Comparison of ENCODE assay signal across 17 cellular contexts in genomic region chr9:137048655-137049543, GRCh38. TPM values are rescaled to one million over a fixed set of nuclear protein-coding genes. Genes with fewer than 3 reads are reported as not detected.
A peak's percentile ranks its signal among the peaks of the same experiment; 100 is the strongest.
DNase-seq lines count a peak whose midpoint lies in the region; ATAC-seq and TF ChIP-seq lines count a peak whose summit lies in the region.
"Had no signal": no experiment of that assay in that cellular context is flagged by ENCODE, and none has a peak within 500 bp of the region (broad histone marks: within the 10 kb centered on the region; RNA-seq: fewer than 3 reads in every experiment).

No MANE protein-coding gene starts in this region.

- H3K27ac Mint-ChIP-seq in GM23338 (no peak overlapping the region), T-helper 17 cell (peak overlapping the region; percentile 78)
- H3K27ac Mint-ChIP-seq: activated CD4-positive, alpha-beta memory T cell treated with anti-CD3 and anti-CD28 coated beads, Interleukin-2, amount 10 ng/mL, durations not matched to agents 7 days and 5 days; T-helper 1 cell treated with Interleukin-12 subunit alpha and Interleukin-12 subunit beta and Interleukin-4 antibody, amounts not matched to agents 30 μg/mL and 1 μg/mL, for 36 hours had no signal

- TF ChIP-seq CTCF in C4-2B (conservative IDR thresholded peaks at IDR 0.05) (no peak), GM23338 (conservative IDR thresholded peaks at IDR 0.05; ENCODE audit: low read depth in 2 of 2) (0 out of 4 replicates have a peak, but pooled peaks of 1 of the 2 experiments have one; percentile 1), left lung (IDR thresholded peaks at IDR 0.05) (no peak), MM.1S (IDR thresholded peaks at IDR 0.05; ENCODE audit: low read length) (no peak)

- H2AFZ ChIP-seq in GM23338 (no peak overlapping the region), MM.1S (ENCODE audit: low read length) (no peak overlapping the region)

- intact Hi-C loops in left lung (cut with DNase I) = no loop called here

- H3K27ac ChIP-seq in C4-2B (peak overlapping the region; percentile 94), GM23338 (ENCODE audit: low read depth) (no peak overlapping the region), left lung (no peak overlapping the region), MM.1S (ENCODE audit: low read length) (no peak overlapping the region)
- H3K27ac ChIP-seq: neutrophil, spleen, stomach had no signal

- no peaks in the 10 kb centered on the region for H3K9me3 Mint-ChIP-seq in GM23338
- H3K9me3 Mint-ChIP-seq: activated CD4-positive, alpha-beta memory T cell treated with anti-CD3 and anti-CD28 coated beads, Interleukin-2, amount 10 ng/mL, durations not matched to agents 7 days and 5 days; T-helper 1 cell treated with Interleukin-12 subunit alpha and Interleukin-12 subunit beta and Interleukin-4 antibody, amounts not matched to agents 30 μg/mL and 1 μg/mL, for 36 hours had no signal

- H4K20me1 ChIP-seq in GM23338 (replicated peaks; ENCODE audit: insufficient read depth) (no peaks in the 10 kb centered on the region; the same call in 1 of the 2 replicates), MM.1S (ENCODE audit: insufficient read depth, low read length) (no peaks in the 10 kb centered on the region)

- H3K4me3 ChIP-seq in GM23338 = peak overlapping the region; percentile 26; the same call in 1 of the 2 replicates
- H3K4me3 ChIP-seq in left lung = no peak overlapping the region
- no peak overlapping the region for H3K4me3 ChIP-seq in MM.1S (ENCODE audit: low read length)
- H3K4me3 ChIP-seq: spleen, stomach had no signal

- peak overlapping the region; percentile 38; the same call in 1 of the 2 replicates for H3K4me2 ChIP-seq in GM23338
- no peak overlapping the region for H3K4me2 ChIP-seq in MM.1S (ENCODE audit: low read depth, low read length)

- H3K27me3 Mint-ChIP-seq in GM23338 (ENCODE audit: insufficient read depth, low read depth, poor library complexity) = peaks cover 56% of the 10 kb centered on the region
- peaks cover 17% of the 10 kb centered on the region for H3K27me3 Mint-ChIP-seq in T-helper 17 cell

- peak overlapping the region; percentile 16; the same call in 1 of the 3 replicates for H3K4me3 Mint-ChIP-seq in GM23338
- H3K4me3 Mint-ChIP-seq in T-helper 17 cell = peak overlapping the region; percentile 71
- H3K4me3 Mint-ChIP-seq: activated CD4-positive, alpha-beta memory T cell treated with anti-CD3 and anti-CD28 coated beads, Interleukin-2, amount 10 ng/mL, durations not matched to agents 7 days and 5 days; T-helper 1 cell treated with Interleukin-12 subunit alpha and Interleukin-12 subunit beta and Interleukin-4 antibody, amounts not matched to agents 30 μg/mL and 1 μg/mL, for 36 hours had no signal

- H3K9me3 ChIP-seq in T-helper 17 cell (ENCODE audit: control insufficient read depth, low read length, poor library complexity, severe bottlenecking) (no peaks in the 10 kb centered on the region), left lung (no peaks in the 10 kb centered on the region), MM.1S (replicated peaks; ENCODE audit: insufficient read depth, low read length) (no peaks in the 10 kb centered on the region)
- H3K9me3 ChIP-seq: BE2C, neutrophil, spleen, stomach had no signal

- no peak overlapping the region for H3K9ac ChIP-seq in MM.1S (ENCODE audit: low read length)

- H3K27me3 ChIP-seq in GM23338 (ENCODE audit: insufficient read depth) = peaks cover 56% of the 10 kb centered on the region
- peaks cover 42 to 100% of the 10 kb centered on the region in 2 donors for H3K27me3 ChIP-seq in left lung
- peaks cover 87% of the 10 kb centered on the region for H3K27me3 ChIP-seq in MM.1S (replicated peaks; ENCODE audit: insufficient read depth, low read length)

- H3F3A ChIP-seq in GM23338 (replicated peaks; ENCODE audit: low read depth) (0 out of 2 replicates have a peak, but pooled peaks cover 2% of the 10 kb centered on the region), MM.1S (ENCODE audit: insufficient read depth, low read length) (no peaks in the 10 kb centered on the region)

- ATAC-seq in GM23338 (peak; percentile 9), T-helper 17 cell (no peak), left lobe of liver (peak; percentile 70), left lung (no peak)

- DNase-seq in GM23338 (ENCODE audit: low spot score) (peak; percentile 74), T-helper 17 cell (no peak), left lobe of liver (ENCODE audit: low spot score) (no peak), left lung (no peak), MM.1S (no peak)
- no peak for DNase-seq in stimulated activated CD4-positive, alpha-beta T cell treated with anti-CD3 and anti-CD28 coated beads, Interleukin-1b, Interleukin-23, amount 100 ng/mL, for 48 hours
- DNase-seq: NCI-H1417 treated with DMSO at 0.1 percent for 48 hours, spleen had no signal

- H3K36me3 ChIP-seq in GM23338 (ENCODE audit: insufficient read depth) = no peaks in the 10 kb centered on the region
- no peaks in the 10 kb centered on the region for H3K36me3 ChIP-seq in left lung
- no peaks in the 10 kb centered on the region for H3K36me3 ChIP-seq in MM.1S (replicated peaks; ENCODE audit: insufficient read depth, low read length)
- H3K36me3 ChIP-seq: BE2C, neutrophil, spleen, stomach had no signal

- H3K4me1 ChIP-seq in GM23338 (ENCODE audit: insufficient read depth) = peaks cover 7% of the 10 kb centered on the region; the same call in 1 of the 2 replicates
- peaks cover 19 to 48% of the 10 kb centered on the region in 2 donors for H3K4me1 ChIP-seq in left lung
- no peaks in the 10 kb centered on the region for H3K4me1 ChIP-seq in MM.1S (ENCODE audit: low read length)

- H3K9me2 ChIP-seq in GM23338 (ENCODE audit: insufficient read depth) (no peaks in the 10 kb centered on the region), MM.1S (replicated peaks; ENCODE audit: insufficient read depth, low read length) (no peaks in the 10 kb centered on the region)

- H3K36me3 Mint-ChIP-seq in GM23338 (ENCODE audit: low read depth) (no peaks in the 10 kb centered on the region), T-helper 17 cell (ENCODE audit: low read depth) (no peaks in the 10 kb centered on the region)

- H3K79me2 ChIP-seq in GM23338 (replicated peaks; ENCODE audit: insufficient read depth) (peaks cover 7% of the 10 kb centered on the region; the same call in 1 of the 2 replicates), MM.1S (ENCODE audit: low read length) (no peaks in the 10 kb centered on the region)

- H3K4me1 Mint-ChIP-seq in GM23338 = peaks cover 6% of the 10 kb centered on the region; the same call in 1 of the 3 replicates
- H3K4me1 Mint-ChIP-seq in T-helper 17 cell = peaks cover 16% of the 10 kb centered on the region

RNA-seq across cellular contexts. Expression of gene NPDC1, which starts 2.9 kb away (rescaled TPM):
- total RNA-seq in GM23338 (2014; rRNA removed; shearing (Covaris generic)) = 26.2 and 34.3 TPM in 2 replicates
- polyA plus RNA-seq in GM23338 (2016; fragmentation: Nextera tagmentation; extraction: Ambion mirVana) = 35.5 and 36.7 TPM in 2 replicates
- total RNA-seq in T-helper 17 cell (100 to 1,000 TPM; 139 to 202 TPM), left lobe of liver (16.6 TPM), left lung (100 to 1,000 TPM; 104 to 105 TPM)

RNA-seq across cellular contexts. Expression of gene ENTPD2, which starts 5.0 kb away (rescaled TPM):
- total RNA-seq in GM23338 (2014; rRNA removed; shearing (Covaris generic)) = 1.1 and 1.9 TPM in 2 replicates
- polyA plus RNA-seq in GM23338 (2016; fragmentation: Nextera tagmentation; extraction: Ambion mirVana) = 1.8 and 2.9 TPM in 2 replicates
- total RNA-seq in T-helper 17 cell (under 1 TPM in 1 of 2 donors, not detected in 1; 0.20 TPM), left lobe of liver (1.7 TPM), left lung (under 1 TPM; 0.71 to 0.87 TPM)
- total RNA-seq: dermis blood vessel endothelial cell, endothelial cell of umbilical vein had no signal
- polyA plus RNA-seq: endothelial cell of umbilical vein had no signal

RNA-seq across cellular contexts. Expression of gene FUT7, which starts 17.0 kb away (rescaled TPM):
- total RNA-seq in GM23338 (2014; rRNA removed; shearing (Covaris generic)) = not detected in 2 replicates
- not detected in 2 replicates for polyA plus RNA-seq in GM23338 (2016; fragmentation: Nextera tagmentation; extraction: Ambion mirVana)
- 10 to 100 TPM in 1 of 2 donors, 1 to 10 TPM in 1; 7.7 to 10.6 TPM for total RNA-seq in T-helper 17 cell
- total RNA-seq in left lobe of liver = 0.08 TPM
- total RNA-seq in left lung = 1 to 10 TPM in 1 of 2 donors, under 1 TPM in 1; 0.17 to 2.9 TPM
- total RNA-seq: bronchial epithelial cell, dermis blood vessel endothelial cell, endothelial cell of umbilical vein had no signal
- polyA plus RNA-seq: endothelial cell of umbilical vein had no signal

RNA-seq across cellular contexts. Expression of gene ABCA2, which starts 20.9 kb away (rescaled TPM):
- 14.2 and 16.0 TPM in 2 replicates for total RNA-seq in GM23338 (2014; rRNA removed; shearing (Covaris generic))
- polyA plus RNA-seq in GM23338 (2016; fragmentation: Nextera tagmentation; extraction: Ambion mirVana) = 5.6 and 7.0 TPM in 2 replicates
- total RNA-seq in T-helper 17 cell (100 to 1,000 TPM; 120 to 131 TPM), left lobe of liver (61.2 TPM), left lung (10 to 100 TPM; 34.5 to 34.8 TPM)

RNA-seq across cellular contexts. Expression of gene SAPCD2, which starts 21.5 kb away (rescaled TPM):
- 55.1 and 60.3 TPM in 2 replicates for total RNA-seq in GM23338 (2014; rRNA removed; shearing (Covaris generic))
- 13.4 and 14.5 TPM in 2 replicates for polyA plus RNA-seq in GM23338 (2016; fragmentation: Nextera tagmentation; extraction: Ambion mirVana)
- total RNA-seq in T-helper 17 cell = under 1 TPM; 0.27 to 0.39 TPM
- 0.15 TPM for total RNA-seq in left lobe of liver
- 1 to 10 TPM; 2.7 to 4.6 TPM for total RNA-seq in left lung

Comparison
In these comparisons a context has a peak if more than half of its experiments do, and no peak if none do; other contexts are left out.
1. ATAC-seq: peak in GM23338 (single experiment) and left lobe of liver (single experiment); none in T-helper 17 cell (single experiment) and left lung (single experiment).